In the genomic region with DNA sequence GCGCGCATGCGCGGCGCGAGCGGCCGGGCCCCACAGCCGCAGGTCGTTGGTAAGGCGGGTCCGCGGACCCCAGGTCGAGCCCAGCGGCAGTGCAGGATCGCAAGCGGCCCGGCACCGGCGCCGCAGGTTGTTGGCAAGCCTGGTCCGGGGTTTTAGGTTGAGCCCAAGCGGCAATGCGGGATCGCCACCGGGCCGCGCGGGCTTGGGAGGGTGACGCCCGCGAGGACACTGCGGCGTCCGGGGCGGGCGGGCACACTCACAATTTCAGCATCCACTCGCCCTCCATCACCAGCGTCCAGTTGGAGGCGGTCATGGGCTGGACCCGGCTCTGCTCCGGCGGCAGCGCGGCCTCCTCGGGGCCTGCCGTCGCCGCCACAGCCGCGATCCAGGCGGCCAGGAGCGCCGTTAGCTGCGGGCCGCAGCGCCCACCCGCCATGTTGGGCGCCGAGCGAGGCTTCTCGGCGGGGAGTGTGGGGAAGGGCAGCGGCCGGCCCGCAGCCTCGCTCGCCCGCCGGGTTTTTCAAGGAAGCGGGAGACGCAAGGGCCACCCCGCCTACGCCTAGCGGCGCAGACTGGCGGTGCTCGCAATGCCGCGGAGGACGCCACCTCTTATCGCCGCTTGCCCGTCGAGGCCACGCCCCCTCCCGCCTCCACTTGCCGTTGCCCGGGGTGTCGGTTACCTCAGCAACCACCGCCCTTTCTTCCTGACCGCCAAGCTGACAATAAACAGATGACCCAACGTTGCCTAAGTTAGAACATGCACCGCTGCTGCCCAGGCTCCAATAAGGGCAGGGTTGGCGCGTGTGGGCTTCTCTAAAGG, we compare ENCODE assay signal across 8 cellular contexts. TPM values are rescaled to one million over a fixed set of nuclear protein-coding genes. Genes with fewer than 3 reads are reported as not detected.
A peak's percentile ranks its signal among the peaks of the same experiment; 100 is the strongest.
DNase-seq lines count a peak whose midpoint lies in the region; ATAC-seq and TF ChIP-seq lines count a peak whose summit lies in the region.

TSS of gene TMX4 (minus strand) at position 584 of the 820 bp plus-strand sequence. CDS start at position 436, 148 bp downstream.

- no peaks in the 10 kb centered on the region for H3K9me3 Mint-ChIP-seq in activated T-helper 2 cell treated with anti-CD3 and anti-CD28 coated beads, Interferon-gamma antibody, Interleukin-2, Interleukin-4, amounts not matched to agents 10 μg/mL and 5 μg/mL and 100 μg/mL, durations not matched to agents 14 hours and 24 hours and 36 hours
- H3K9me3 Mint-ChIP-seq in natural killer cell treated with Interleukin-12 subunit alpha and Interleukin-12 subunit beta and Interleukin-15 and Interleukin-18, amount 100 ng/mL, for 72 hours: no peaks in the 10 kb centered on the region

- POLR2A ChIA-PET in RWPE1 (lab: Yijun Ruan, JAX; ENCODE audit: low non-redundant PET): interaction anchor here (0.6 kb wide), 1 partner anchor 702 kb away, joined by 3 read pairs; no protein-coding TSS in a partner anchor

- peak; percentile 72 for TF ChIP-seq CTCF in RWPE1 (conservative IDR thresholded peaks at IDR 0.05; ENCODE audit: low read depth)
- TF ChIP-seq CTCF in fibroblast of mammary gland (conservative IDR thresholded peaks at IDR 0.05; ENCODE audit: control insufficient read depth, insufficient read depth, low read depth, low read length): no peak

- no peaks in the 10 kb centered on the region for H3K9me2 ChIP-seq in GM23248 (ENCODE audit: insufficient read depth)

- in situ Hi-C loops in GM23248 (cut with MboI): no loop called here

- peak within 1 kb of the TSS; percentile 88 for H3K9ac ChIP-seq in GM23248

- DNase-seq in EH (ENCODE audit: low read depth) (peak; percentile 94), GM23248 (peak; percentile 98), Kasumi-1 (lab: John Stamatoyannopoulos, UW) (peak; percentile 72 to 80), RWPE1 (ENCODE audit: low spot score) (peak; percentile 97), fibroblast of mammary gland (ENCODE audit: low read depth) (peak; percentile 96)
- DNase-seq in activated T-helper 2 cell treated with anti-CD3 and anti-CD28 coated beads, Interferon-gamma antibody, Interleukin-2, Interleukin-4, amounts not matched to agents 10 μg/mL and 5 μg/mL and 100 μg/mL, durations not matched to agents 14 hours and 24 hours and 36 hours (ENCODE audit: low spot score): peak; percentile 90
- peak; percentile 99 for DNase-seq in natural killer cell treated with Interleukin-12 subunit alpha and Interleukin-12 subunit beta and Interleukin-15 and Interleukin-18, amount 100 ng/mL, for 72 hours (ENCODE audit: low spot score)
- DNase-seq in stimulated activated naive CD8-positive, alpha-beta T cell treated with anti-CD3 and anti-CD28 coated beads, Interleukin-15, Interleukin-2, amounts not matched to agents 100 U/mL and 50 U/mL, for 24 hours: peak; percentile 97

- H3K4me2 ChIP-seq in GM23248 (ENCODE audit: unreplicated experiment): peak within 1 kb of the TSS; percentile 100

- H3K4me1 ChIP-seq in GM23248 (ENCODE audit: insufficient read depth): peaks cover 17% of the 10 kb centered on the region

- peak within 1 kb of the TSS; percentile 73 for H3K27ac Mint-ChIP-seq in activated T-helper 2 cell treated with anti-CD3 and anti-CD28 coated beads, Interferon-gamma antibody, Interleukin-2, Interleukin-4, amounts not matched to agents 10 μg/mL and 5 μg/mL and 100 μg/mL, durations not matched to agents 14 hours and 24 hours and 36 hours
- H3K27ac Mint-ChIP-seq in natural killer cell treated with Interleukin-12 subunit alpha and Interleukin-12 subunit beta and Interleukin-15 and Interleukin-18, amount 100 ng/mL, for 72 hours: peak within 1 kb of the TSS; percentile 75 to 90

- peaks cover 15% of the 10 kb centered on the region for H3F3A ChIP-seq in GM23248 (ENCODE audit: insufficient read depth)

- H3K4me3 Mint-ChIP-seq in activated T-helper 2 cell treated with anti-CD3 and anti-CD28 coated beads, Interferon-gamma antibody, Interleukin-2, Interleukin-4, amounts not matched to agents 10 μg/mL and 5 μg/mL and 100 μg/mL, durations not matched to agents 14 hours and 24 hours and 36 hours (ENCODE audit: low read depth): peak within 1 kb of the TSS; percentile 85
- peak within 1 kb of the TSS; percentile 90 for H3K4me3 Mint-ChIP-seq in natural killer cell treated with Interleukin-12 subunit alpha and Interleukin-12 subunit beta and Interleukin-15 and Interleukin-18, amount 100 ng/mL, for 72 hours

- no peaks in the 10 kb centered on the region for H4K20me1 ChIP-seq in GM23248 (ENCODE audit: insufficient read depth)

- H3K27ac ChIP-seq in GM23248: peak within 1 kb of the TSS; percentile 87
- H3K27ac ChIP-seq in RWPE1: peak within 1 kb of the TSS; percentile 95

- peak; percentile 95 to 96 for ATAC-seq in natural killer cell treated with Interleukin-12 subunit alpha and Interleukin-12 subunit beta and Interleukin-15 and Interleukin-18, amount 100 ng/mL, for 72 hours
- peak; percentile 86 for ATAC-seq in stimulated activated naive CD8-positive, alpha-beta T cell treated with anti-CD3 and anti-CD28 coated beads, Interleukin-15, Interleukin-2, amounts not matched to agents 100 U/mL and 50 U/mL, for 24 hours

- CTCF ChIA-PET in RWPE1 (lab: Yijun Ruan, JAX): interaction anchor here (0.6 to 1.0 kb wide), 4 partner anchors 9 to 703 kb away, joined by 3 to 5 read pairs (median 4); no protein-coding TSS in a partner anchor

- H3K36me3 Mint-ChIP-seq in activated T-helper 2 cell treated with anti-CD3 and anti-CD28 coated beads, Interferon-gamma antibody, Interleukin-2, Interleukin-4, amounts not matched to agents 10 μg/mL and 5 μg/mL and 100 μg/mL, durations not matched to agents 14 hours and 24 hours and 36 hours (ENCODE audit: low read depth): peaks cover 6% of the 10 kb centered on the region
- no peaks in the 10 kb centered on the region for H3K36me3 Mint-ChIP-seq in natural killer cell treated with Interleukin-12 subunit alpha and Interleukin-12 subunit beta and Interleukin-15 and Interleukin-18, amount 100 ng/mL, for 72 hours

- no peaks in the 10 kb centered on the region for H3K27me3 ChIP-seq in GM23248 (replicated peaks; ENCODE audit: insufficient read depth)

- intact Hi-C loops in activated T-helper 2 cell treated with anti-CD3 and anti-CD28 coated beads, Interferon-gamma antibody, Interleukin-2, Interleukin-4, amounts not matched to agents 10 μg/mL and 5 μg/mL and 100 μg/mL, durations not matched to agents 14 hours and 24 hours and 36 hours (cut with micrococcal nuclease): loop anchor here (5.0 to 10.0 kb wide), 2 partner anchors 198 to 435 kb away; no protein-coding TSS in a partner anchor

- H3K36me3 ChIP-seq in GM23248 (ENCODE audit: low read depth): no peaks in the 10 kb centered on the region

- peak within 1 kb of the TSS; percentile 83 for H2AFZ ChIP-seq in GM23248

- H3K4me3 ChIP-seq in GM23248 (peak within 1 kb of the TSS; percentile 83), fibroblast of mammary gland (ENCODE audit: control insufficient read depth, low read depth, low read length) (peak within 1 kb of the TSS; percentile 67)

- 0% methylated on average over 83 to 86 of the region's 96 CpGs for WGBS in GM23248 (ENCODE audit: low coverage in 1 of 2, low lambda C conversion rate in 2 of 2, missing lambda C conversion rate in 2 of 2), 2 experiments

- H3K9me3 ChIP-seq in GM23248 (ENCODE audit: low read depth): no peaks in the 10 kb centered on the region

- H3K4me1 Mint-ChIP-seq in activated T-helper 2 cell treated with anti-CD3 and anti-CD28 coated beads, Interferon-gamma antibody, Interleukin-2, Interleukin-4, amounts not matched to agents 10 μg/mL and 5 μg/mL and 100 μg/mL, durations not matched to agents 14 hours and 24 hours and 36 hours (ENCODE audit: low read depth): peaks cover 21% of the 10 kb centered on the region
- peaks cover 17 to 35% of the 10 kb centered on the region in 2 donors for H3K4me1 Mint-ChIP-seq in natural killer cell treated with Interleukin-12 subunit alpha and Interleukin-12 subunit beta and Interleukin-15 and Interleukin-18, amount 100 ng/mL, for 72 hours (ENCODE audit: low read depth in 2 of 2)

- peaks cover 35% of the 10 kb centered on the region for H3K79me2 ChIP-seq in GM23248 (ENCODE audit: insufficient read depth)

- peaks cover 5% of the 10 kb centered on the region for H3K27me3 Mint-ChIP-seq in activated T-helper 2 cell treated with anti-CD3 and anti-CD28 coated beads, Interferon-gamma antibody, Interleukin-2, Interleukin-4, amounts not matched to agents 10 μg/mL and 5 μg/mL and 100 μg/mL, durations not matched to agents 14 hours and 24 hours and 36 hours (ENCODE audit: low read depth)
- no peaks in the 10 kb centered on the region for H3K27me3 Mint-ChIP-seq in natural killer cell treated with Interleukin-12 subunit alpha and Interleukin-12 subunit beta and Interleukin-15 and Interleukin-18, amount 100 ng/mL, for 72 hours

RNA-seq across cellular contexts. Expression of gene TMX4, which starts in this region (rescaled TPM):
- 20.4 and 27.7 TPM in 2 replicates for total RNA-seq in GM23248 (2014; rRNA removed; shearing (Covaris generic))
- 32.9 and 33.2 TPM in 2 replicates for polyA plus RNA-seq in GM23248 (2016; fragmentation: Nextera tagmentation; extraction: Ambion mirVana)
- 30.0 and 31.1 TPM in 2 replicates for total RNA-seq in activated T-helper 2 cell treated with anti-CD3 and anti-CD28 coated beads, Interferon-gamma antibody, Interleukin-2, Interleukin-4, amounts not matched to agents 10 μg/mL and 5 μg/mL and 100 μg/mL, durations not matched to agents 14 hours and 24 hours and 36 hours
- total RNA-seq in natural killer cell treated with Interleukin-12 subunit alpha and Interleukin-12 subunit beta and Interleukin-15 and Interleukin-18, amount 100 ng/mL, for 72 hours: 10 to 100 TPM; 41.5 to 44.4 TPM

Comparison
In these comparisons a context has a peak if more than half of its experiments do, and no peak if none do; other contexts are left out.
1. Peak in every context shown above with its lines: DNase-seq, ATAC-seq, H3K4me3 ChIP-seq and H3K27ac ChIP-seq.